In the genomic region with DNA sequence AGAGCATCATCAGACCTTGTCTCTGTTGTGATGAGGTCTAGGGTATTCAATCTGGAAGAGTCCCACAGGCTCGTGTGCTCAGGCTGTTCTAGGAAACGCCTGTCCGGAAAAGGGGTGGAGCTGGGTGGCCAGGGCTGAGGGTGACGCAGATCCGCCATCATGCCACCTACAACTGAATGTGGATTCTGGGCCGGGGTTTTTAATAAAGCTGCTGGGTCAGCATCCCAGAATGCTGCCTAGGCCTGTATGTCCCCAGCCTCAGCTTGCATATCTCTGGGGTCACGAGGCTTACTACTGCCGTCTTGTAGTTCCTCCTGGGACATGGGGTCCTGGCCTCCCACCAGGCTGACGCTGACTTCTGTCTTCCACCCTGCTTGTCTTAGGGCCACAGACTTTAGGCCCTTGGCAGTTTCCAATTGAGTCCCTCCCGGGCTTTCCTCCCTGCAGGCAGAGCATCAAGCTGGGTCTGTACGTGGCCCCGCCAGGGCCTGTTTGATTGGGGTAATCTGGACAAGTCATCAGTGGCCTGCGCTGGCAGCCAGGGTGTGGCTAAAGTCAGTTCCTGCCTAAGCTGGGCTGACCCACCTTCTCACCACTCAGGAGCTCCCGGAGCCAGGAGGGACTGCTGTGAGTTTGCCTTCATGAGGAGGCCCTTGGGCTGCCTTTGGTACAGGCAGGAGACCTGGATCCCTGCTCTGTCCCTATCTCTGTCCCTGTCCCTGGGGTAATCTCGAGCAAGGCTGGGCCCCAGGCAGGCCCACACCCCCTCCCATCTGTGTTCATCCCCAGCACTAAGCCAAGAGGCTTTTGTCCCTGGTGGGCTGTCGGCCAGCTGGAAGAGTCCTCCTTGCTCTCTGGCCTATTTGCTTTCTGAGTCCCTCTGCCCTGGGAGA, we compare ENCODE assay signal across 1 cellular context.
TF ChIP-seq lines count a peak whose summit lies in the region.

No MANE protein-coding gene starts in this region.

TF ChIP-seq in SK-N-SH, 30 proteins besides CTCF, POLR2A, EP300 and RAD21 (continued from another document):
- TF ChIP-seq, protein P1, sequence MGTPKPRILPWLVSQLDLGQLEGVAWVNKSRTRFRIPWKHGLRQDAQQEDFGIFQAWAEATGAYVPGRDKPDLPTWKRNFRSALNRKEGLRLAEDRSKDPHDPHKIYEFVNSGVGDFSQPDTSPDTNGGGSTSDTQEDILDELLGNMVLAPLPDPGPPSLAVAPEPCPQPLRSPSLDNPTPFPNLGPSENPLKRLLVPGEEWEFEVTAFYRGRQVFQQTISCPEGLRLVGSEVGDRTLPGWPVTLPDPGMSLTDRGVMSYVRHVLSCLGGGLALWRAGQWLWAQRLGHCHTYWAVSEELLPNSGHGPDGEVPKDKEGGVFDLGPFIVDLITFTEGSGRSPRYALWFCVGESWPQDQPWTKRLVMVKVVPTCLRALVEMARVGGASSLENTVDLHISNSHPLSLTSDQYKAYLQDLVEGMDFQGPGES (IDR thresholded peaks at IDR 0.05; ENCODE audit: low read depth, low read length), result no peak
- no peak for TF ChIP-seq EZH2phosphoT487 (IDR thresholded peaks at IDR 0.05; ENCODE audit: borderline replicate concordance, low read depth)
- no peak for TF ChIP-seq NRF1 (IDR thresholded peaks at IDR 0.05; ENCODE audit: low read depth, low read length)
- TF ChIP-seq, protein P2, sequence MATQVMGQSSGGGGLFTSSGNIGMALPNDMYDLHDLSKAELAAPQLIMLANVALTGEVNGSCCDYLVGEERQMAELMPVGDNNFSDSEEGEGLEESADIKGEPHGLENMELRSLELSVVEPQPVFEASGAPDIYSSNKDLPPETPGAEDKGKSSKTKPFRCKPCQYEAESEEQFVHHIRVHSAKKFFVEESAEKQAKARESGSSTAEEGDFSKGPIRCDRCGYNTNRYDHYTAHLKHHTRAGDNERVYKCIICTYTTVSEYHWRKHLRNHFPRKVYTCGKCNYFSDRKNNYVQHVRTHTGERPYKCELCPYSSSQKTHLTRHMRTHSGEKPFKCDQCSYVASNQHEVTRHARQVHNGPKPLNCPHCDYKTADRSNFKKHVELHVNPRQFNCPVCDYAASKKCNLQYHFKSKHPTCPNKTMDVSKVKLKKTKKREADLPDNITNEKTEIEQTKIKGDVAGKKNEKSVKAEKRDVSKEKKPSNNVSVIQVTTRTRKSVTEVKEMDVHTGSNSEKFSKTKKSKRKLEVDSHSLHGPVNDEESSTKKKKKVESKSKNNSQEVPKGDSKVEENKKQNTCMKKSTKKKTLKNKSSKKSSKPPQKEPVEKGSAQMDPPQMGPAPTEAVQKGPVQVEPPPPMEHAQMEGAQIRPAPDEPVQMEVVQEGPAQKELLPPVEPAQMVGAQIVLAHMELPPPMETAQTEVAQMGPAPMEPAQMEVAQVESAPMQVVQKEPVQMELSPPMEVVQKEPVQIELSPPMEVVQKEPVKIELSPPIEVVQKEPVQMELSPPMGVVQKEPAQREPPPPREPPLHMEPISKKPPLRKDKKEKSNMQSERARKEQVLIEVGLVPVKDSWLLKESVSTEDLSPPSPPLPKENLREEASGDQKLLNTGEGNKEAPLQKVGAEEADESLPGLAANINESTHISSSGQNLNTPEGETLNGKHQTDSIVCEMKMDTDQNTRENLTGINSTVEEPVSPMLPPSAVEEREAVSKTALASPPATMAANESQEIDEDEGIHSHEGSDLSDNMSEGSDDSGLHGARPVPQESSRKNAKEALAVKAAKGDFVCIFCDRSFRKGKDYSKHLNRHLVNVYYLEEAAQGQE (IDR thresholded peaks at IDR 0.05; ENCODE audit: low read depth, low read length), result no peak
- TF ChIP-seq, protein P3, sequence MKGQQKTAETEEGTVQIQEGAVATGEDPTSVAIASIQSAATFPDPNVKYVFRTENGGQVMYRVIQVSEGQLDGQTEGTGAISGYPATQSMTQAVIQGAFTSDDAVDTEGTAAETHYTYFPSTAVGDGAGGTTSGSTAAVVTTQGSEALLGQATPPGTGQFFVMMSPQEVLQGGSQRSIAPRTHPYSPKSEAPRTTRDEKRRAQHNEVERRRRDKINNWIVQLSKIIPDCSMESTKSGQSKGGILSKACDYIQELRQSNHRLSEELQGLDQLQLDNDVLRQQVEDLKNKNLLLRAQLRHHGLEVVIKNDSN (IDR thresholded peaks at IDR 0.05; ENCODE audit: borderline replicate concordance, low read depth), result no peak
- TF ChIP-seq, protein P4, sequence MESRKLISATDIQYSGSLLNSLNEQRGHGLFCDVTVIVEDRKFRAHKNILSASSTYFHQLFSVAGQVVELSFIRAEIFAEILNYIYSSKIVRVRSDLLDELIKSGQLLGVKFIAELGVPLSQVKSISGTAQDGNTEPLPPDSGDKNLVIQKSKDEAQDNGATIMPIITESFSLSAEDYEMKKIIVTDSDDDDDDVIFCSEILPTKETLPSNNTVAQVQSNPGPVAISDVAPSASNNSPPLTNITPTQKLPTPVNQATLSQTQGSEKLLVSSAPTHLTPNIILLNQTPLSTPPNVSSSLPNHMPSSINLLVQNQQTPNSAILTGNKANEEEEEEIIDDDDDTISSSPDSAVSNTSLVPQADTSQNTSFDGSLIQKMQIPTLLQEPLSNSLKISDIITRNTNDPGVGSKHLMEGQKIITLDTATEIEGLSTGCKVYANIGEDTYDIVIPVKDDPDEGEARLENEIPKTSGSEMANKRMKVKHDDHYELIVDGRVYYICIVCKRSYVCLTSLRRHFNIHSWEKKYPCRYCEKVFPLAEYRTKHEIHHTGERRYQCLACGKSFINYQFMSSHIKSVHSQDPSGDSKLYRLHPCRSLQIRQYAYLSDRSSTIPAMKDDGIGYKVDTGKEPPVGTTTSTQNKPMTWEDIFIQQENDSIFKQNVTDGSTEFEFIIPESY (IDR thresholded peaks at IDR 0.05; ENCODE audit: borderline replicate concordance, low read depth), result no peak
- no peak for TF ChIP-seq RFX5 (IDR thresholded peaks at IDR 0.05; ENCODE audit: low read length)
- TF ChIP-seq, protein P5, sequence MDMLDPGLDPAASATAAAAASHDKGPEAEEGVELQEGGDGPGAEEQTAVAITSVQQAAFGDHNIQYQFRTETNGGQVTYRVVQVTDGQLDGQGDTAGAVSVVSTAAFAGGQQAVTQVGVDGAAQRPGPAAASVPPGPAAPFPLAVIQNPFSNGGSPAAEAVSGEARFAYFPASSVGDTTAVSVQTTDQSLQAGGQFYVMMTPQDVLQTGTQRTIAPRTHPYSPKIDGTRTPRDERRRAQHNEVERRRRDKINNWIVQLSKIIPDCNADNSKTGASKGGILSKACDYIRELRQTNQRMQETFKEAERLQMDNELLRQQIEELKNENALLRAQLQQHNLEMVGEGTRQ (IDR thresholded peaks at IDR 0.05; ENCODE audit: borderline replicate concordance, low read depth, low read length), result no peak
